ENCODE assay signal across 19 cellular contexts in genomic region chr3:189502676-189503257, GRCh38.
"Had no signal": no experiment of that assay in that cellular context is flagged by ENCODE, and none has a peak within 500 bp of the region (broad histone marks: within the 10 kb centered on the region; RNA-seq: fewer than 3 reads in every experiment).

No MANE protein-coding gene starts in this region.

- H3K4me3 ChIP-seq: lower lobe of right lung, psoas muscle, right lobe of liver, smooth muscle cell, tibial artery had no signal

- H3K27me3 Mint-ChIP-seq: activated CD4-positive, alpha-beta T cell treated with anti-CD3 and anti-CD28 coated beads, Interleukin-2, amount 10 ng/mL, durations not matched to agents 7 days and 5 days; activated naive CD8-positive, alpha-beta T cell had no signal

- H3K9me3 Mint-ChIP-seq: mesothelial cell of epicardium, nephron progenitor cell, WTC11 had no signal

- H3K36me3 Mint-ChIP-seq: mesothelial cell of epicardium, WTC11 had no signal

- H3K4me1 ChIP-seq: lower lobe of right lung, psoas muscle, right lobe of liver, tibial artery had no signal

- H3K36me3 ChIP-seq: lower lobe of right lung, right lobe of liver, tibial artery had no signal

- H3K4me2 ChIP-seq: smooth muscle cell had no signal

- H3K9me3 ChIP-seq: lower lobe of right lung, psoas muscle, right lobe of liver, tibial artery had no signal

- H3K27ac ChIP-seq: lower lobe of right lung, psoas muscle, right lobe of liver, tibial artery had no signal

- H3K4me3 Mint-ChIP-seq: activated CD4-positive, alpha-beta T cell treated with anti-CD3 and anti-CD28 coated beads, Interleukin-2, amount 10 ng/mL, durations not matched to agents 7 days and 5 days; activated naive CD8-positive, alpha-beta T cell; activated T-cell treated with anti-CD3 and anti-CD28 coated beads, Interleukin-2, amount 50 U/mL, for 4 hours; mesothelial cell of epicardium; nephron progenitor cell; WTC11 had no signal

- H3K27me3 ChIP-seq: right lobe of liver, tibial artery had no signal

- FAIRE-seq: TTC549, urothelium cell line had no signal

- H3K4me1 Mint-ChIP-seq: mesothelial cell of epicardium, nephron progenitor cell, WTC11 had no signal

- ATAC-seq: left cardiac atrium, lower lobe of right lung, psoas muscle, right lobe of liver, WTC11 had no signal

- DNase-seq: activated CD4-positive, alpha-beta T cell treated with anti-CD3 and anti-CD28 coated beads, Interleukin-2, amount 10 ng/mL, durations not matched to agents 7 days and 5 days; activated gamma-delta T cell treated with Interleukin-2 at 50 U/mL for 16 hours; activated T-cell treated with anti-CD3 and anti-CD28 coated beads, Interleukin-2, amount 50 U/mL, for 4 hours; anterior cingulate cortex; cortex of kidney; effector CD8-positive, alpha-beta T cell; head of caudate nucleus; left cardiac atrium; lower lobe of right lung; nephron progenitor cell; psoas muscle; right lobe of liver; tibial artery had no signal

- H3K27ac Mint-ChIP-seq: activated CD4-positive, alpha-beta T cell treated with anti-CD3 and anti-CD28 coated beads, Interleukin-2, amount 10 ng/mL, durations not matched to agents 7 days and 5 days; mesothelial cell of epicardium; nephron progenitor cell; WTC11 had no signal
